ENCODE assay signal across 8 cellular contexts in the genomic region with DNA sequence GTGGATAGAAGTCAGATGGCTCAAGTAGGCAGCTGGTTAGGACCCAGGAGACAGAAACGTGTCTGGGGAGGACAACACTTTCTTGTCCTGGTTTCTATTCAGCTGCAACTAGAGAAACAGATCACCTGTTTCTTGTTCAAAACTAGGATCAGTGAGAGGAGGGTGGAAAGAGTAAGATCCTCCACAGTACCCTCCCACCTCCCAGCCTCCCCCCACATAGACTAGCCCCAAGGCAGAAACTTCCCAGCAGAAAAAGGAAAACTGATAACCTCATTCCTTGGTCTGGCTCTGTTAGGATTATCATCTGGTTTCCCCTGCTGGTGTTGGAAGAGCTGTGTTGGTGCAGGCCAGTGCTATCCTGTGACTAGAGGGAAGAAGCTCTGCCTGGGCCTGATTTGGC. TPM values are rescaled to one million over a fixed set of nuclear protein-coding genes. Genes with fewer than 3 reads are reported as not detected.
"Had no signal": no experiment of that assay in that cellular context is flagged by ENCODE, and none has a peak within 500 bp of the region (broad histone marks: within the 10 kb centered on the region; RNA-seq: fewer than 3 reads in every experiment).

No MANE protein-coding gene starts in this region.

RNA-seq across cellular contexts. Expression of a gene that starts 50.2 kb away (rescaled TPM):
- total RNA-seq: activated T-helper 1 cell treated with anti-CD3 and anti-CD28 coated beads, Interleukin-12 subunit alpha, Interleukin-12 subunit beta, Interleukin-2, Interleukin-4 antibody, amounts not matched to agents 30 ng/mL and 10 ng/mL and 1 ng/mL, durations not matched to agents 14 hours and 24 hours and 36 hours; astrocyte; body of pancreas; bronchial epithelial cell; cardiac muscle cell; cardiac septum; cerebellum; chondrocyte had no signal
